ENCODE assay signal across 8 cellular contexts in genomic region chr13:45464141-45464686, GRCh38. TPM values are rescaled to one million over a fixed set of nuclear protein-coding genes. Genes with fewer than 3 reads are reported as not detected.
A peak's percentile ranks its signal among the peaks of the same experiment; 100 is the strongest.
DNase-seq lines count a peak whose midpoint lies in the region; TF ChIP-seq lines count a peak whose summit lies in the region.

No MANE protein-coding gene starts in this region.

- H3K4me1 ChIP-seq in ACC112 (ENCODE audit: control insufficient read depth, insufficient read depth, low read length, unreplicated experiment), result peaks cover 15% of the 10 kb centered on the region
- peaks cover 21% of the 10 kb centered on the region for H3K4me1 ChIP-seq in mucosa of stomach (ENCODE audit: control insufficient read depth, insufficient read depth, low read length)

- peak overlapping the region; percentile 92 for H3K4me3 Mint-ChIP-seq in chondrocyte (ENCODE audit: unreplicated experiment)

- H3K9me3 ChIP-seq in mucosa of stomach (ENCODE audit: control insufficient read depth, low read length), result no peaks in the 10 kb centered on the region

- peak overlapping the region; percentile 96 for H3K4me3 ChIP-seq in ACC112 (ENCODE audit: low read depth, low read length)
- peak overlapping the region; percentile 84 for H3K4me3 ChIP-seq in mucosa of stomach (ENCODE audit: low read length)

- peaks cover 5% of the 10 kb centered on the region; the same call in 1 of the 2 replicates for H3K36me3 ChIP-seq in ACC112 (ENCODE audit: insufficient read depth, low read length)
- no peaks in the 10 kb centered on the region for H3K36me3 ChIP-seq in mucosa of stomach (ENCODE audit: control insufficient read depth, insufficient read depth, low read length)

- peaks cover 43% of the 10 kb centered on the region for H3K79me2 ChIP-seq in ACC112 (ENCODE audit: control insufficient read depth, insufficient read depth, low read length, unreplicated experiment)

- H3K4me1 Mint-ChIP-seq in chondrocyte (ENCODE audit: low read depth), result peaks cover 42% of the 10 kb centered on the region

- peaks cover 5% of the 10 kb centered on the region for H3K36me3 Mint-ChIP-seq in chondrocyte (ENCODE audit: low read depth)

- peak overlapping the region; percentile 97 for H3K27ac Mint-ChIP-seq in chondrocyte (ENCODE audit: unreplicated experiment)

- no peaks in the 10 kb centered on the region for H3K27me3 Mint-ChIP-seq in chondrocyte (ENCODE audit: low read depth)

- H3K27me3 ChIP-seq in ACC112 (ENCODE audit: insufficient read depth, low read length), result no peaks in the 10 kb centered on the region
- no peaks in the 10 kb centered on the region for H3K27me3 ChIP-seq in mucosa of stomach (ENCODE audit: control insufficient read depth, insufficient read depth, low read length)

- H3K27ac ChIP-seq in ACC112 (ENCODE audit: low read depth, low read length), result peak overlapping the region; percentile 41

- no peak overlapping the region for H3K9ac ChIP-seq in mucosa of stomach (ENCODE audit: low read length)

- DNase-seq in chondrocyte (ENCODE audit: low spot score), result no peak
- no peak for DNase-seq in T1000 (lab: John Stamatoyannopoulos, UW)
- no peak for DNase-seq in epidermal melanocyte (ENCODE audit: insufficient read length, low spot score)
- DNase-seq in amniotic stem cell (lab: John Stamatoyannopoulos, UW), result no peak
- no peak for DNase-seq in stimulated activated CD4-positive, alpha-beta T cell treated with anti-CD3 and anti-CD28 coated beads, Interleukin-2, amount 100 ng/mL, for 24 hours

- no peak for TF ChIP-seq RAD21 in Ishikawa (IDR thresholded peaks at IDR 0.05; ENCODE audit: low read depth)

- H2AFZ ChIP-seq in ACC112 (ENCODE audit: low read length, unreplicated experiment), result peak overlapping the region; percentile 53

- no peak for TF ChIP-seq EP300 in Ishikawa (IDR thresholded peaks at IDR 0.05; ENCODE audit: borderline replicate concordance)

- H3K9me3 Mint-ChIP-seq in chondrocyte (ENCODE audit: low read depth), result no peaks in the 10 kb centered on the region

- no peak for TF ChIP-seq CTCF in chondrocyte (IDR thresholded peaks at IDR 0.05)

TF ChIP-seq in Ishikawa, 13 proteins besides CTCF, POLR2A, EP300 and RAD21:
- TF ChIP-seq EGR1 (IDR thresholded peaks at IDR 0.05) (no peak), NFIC (IDR thresholded peaks at IDR 0.05) (peak; percentile 30; the same call in 1 of the 2 replicates), TAF1 (IDR thresholded peaks at IDR 0.05; ENCODE audit: low read depth) (no peak), YY1 (IDR thresholded peaks at IDR 0.05; ENCODE audit: low read depth) (no peak), CREB1 (IDR thresholded peaks at IDR 0.05; ENCODE audit: low read depth) (no peak)
TF ChIP-seq in Ishikawa: peak in this region for 1.

RNA-seq across cellular contexts. Expression of gene COG3, which starts 0.5 kb away (rescaled TPM):
- 22.4 to 30.4 TPM (median 23.8 TPM) in 3 replicates for total RNA-seq in chondrocyte

RNA-seq across cellular contexts. Expression of gene SLC25A30, which starts 46.0 kb away (rescaled TPM):
- 11.6 to 15.0 TPM (median 13.4 TPM) in 3 replicates for total RNA-seq in chondrocyte
